ENCODE assay signal across 20 cellular contexts in the genomic region with DNA sequence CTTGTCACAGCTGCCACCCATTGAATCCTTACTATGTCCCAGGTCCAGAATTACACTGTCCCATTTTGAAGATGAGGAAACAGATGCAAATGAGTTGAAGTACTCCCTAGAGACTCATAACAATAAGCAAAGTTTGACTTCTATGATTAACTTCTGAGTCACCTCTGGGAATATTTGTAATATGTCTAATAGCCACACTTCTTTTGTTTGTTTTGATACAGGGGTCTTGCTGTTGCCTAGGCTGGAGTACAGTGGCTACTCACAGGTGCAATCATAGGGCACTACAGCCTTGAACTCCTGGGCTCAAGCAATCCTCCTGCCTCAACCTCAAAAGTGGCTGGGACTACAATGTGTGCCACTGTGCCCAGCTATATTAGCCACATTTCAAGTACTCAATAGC. TPM values are rescaled to one million over a fixed set of nuclear protein-coding genes. Genes with fewer than 3 reads are reported as not detected.
A peak's percentile ranks its signal among the peaks of the same experiment; 100 is the strongest.
DNase-seq lines count a peak whose midpoint lies in the region; ATAC-seq, FAIRE-seq and TF ChIP-seq lines count a peak whose summit lies in the region.
"Had no signal": no experiment of that assay in that cellular context is flagged by ENCODE, and none has a peak within 500 bp of the region (broad histone marks: within the 10 kb centered on the region; RNA-seq: fewer than 3 reads in every experiment).

No MANE protein-coding gene starts in this region.

- H3K27me3 ChIP-seq in bronchial epithelial cell (ENCODE audit: control insufficient read depth, insufficient read depth, low read length) = no peaks in the 10 kb centered on the region
- H3K27me3 ChIP-seq: dorsolateral prefrontal cortex, hepatocyte, neural progenitor cell, testis had no signal

- no peak for ATAC-seq in GM19023 (IDR thresholded peaks at IDR 0.05; ENCODE audit: unreplicated experiment)

- TF ChIP-seq CTCF in bronchial epithelial cell (IDR thresholded peaks at IDR 0.05; ENCODE audit: insufficient read depth, low read length, severe bottlenecking) = no peak

- H3K4me3 ChIP-seq in bronchial epithelial cell (ENCODE audit: low read depth, low read length) = no peak overlapping the region
- H3K4me3 ChIP-seq: dorsolateral prefrontal cortex, hepatocyte, neural progenitor cell, testis had no signal

- DNase-seq in EH (ENCODE audit: low read depth) = peak; percentile 64
- peak; percentile 94 for DNase-seq in M059J (ENCODE audit: low read depth)
- peak; percentile 95 for DNase-seq in bronchial epithelial cell (ENCODE audit: low read depth)
- DNase-seq in kidney tubule cell (ENCODE audit: low spot score) = peak; percentile 93
- no peak for DNase-seq in GF-D8 (lab: John Stamatoyannopoulos, UW)
- DNase-seq in activated CD4-positive, alpha-beta T cell treated with anti-CD3 and anti-CD28 coated beads, Interleukin-2, amount 50 U/mL, for 4 hours = no peak
- DNase-seq: activated CD4-positive, alpha-beta T cell treated with anti-CD3 and anti-CD28 coated beads, Interleukin-2, amount 50 U/mL, for 48 hours; activated naive CD4-positive, alpha-beta T cell treated with anti-CD3 and anti-CD28 coated beads, Interleukin-2, amount 50 U/mL, for 16 hours; activated T-cell treated with anti-CD3 and anti-CD28 coated beads, Interleukin-2, amount 50 U/mL, for 1 hour; C1 segment of cervical spinal cord; dorsolateral prefrontal cortex; NCI-H2081; NCI-H526; stimulated activated CD4-positive, alpha-beta T cell treated with anti-CD3 and anti-CD28 coated beads, Interleukin-12 subunit alpha, Interleukin-12 subunit beta, amount 100 ng/mL, for 4 hours; testis had no signal

- FAIRE-seq in bronchial epithelial cell (lab: Jason Lieb, UNC) = no peak

- H3K36me3 ChIP-seq in bronchial epithelial cell (ENCODE audit: control insufficient read depth, insufficient read depth, low read length) = no peaks in the 10 kb centered on the region
- H3K36me3 ChIP-seq: neural progenitor cell had no signal

RNA-seq across cellular contexts. Expression of gene SOX12, which starts 11.4 kb away (rescaled TPM):
- 5.1 and 16.5 TPM in 2 replicates for total RNA-seq in M059J (2014; rRNA removed; shearing (Covaris generic))
- total RNA-seq in bronchial epithelial cell = 0.90 and 3.4 TPM in 2 replicates

RNA-seq across cellular contexts. Expression of gene ZCCHC3, which starts 16.6 kb away (rescaled TPM):
- 12.7 and 16.9 TPM in 2 replicates for total RNA-seq in M059J (2014; rRNA removed; shearing (Covaris generic))
- 9.7 and 11.1 TPM in 2 replicates for total RNA-seq in bronchial epithelial cell

RNA-seq across cellular contexts. Expression of gene C20orf96, which starts 23.4 kb away (rescaled TPM):
- total RNA-seq in M059J (2014; rRNA removed; shearing (Covaris generic)) = 0.91 and 2.2 TPM in 2 replicates
- total RNA-seq in bronchial epithelial cell = 0.64 and 0.79 TPM in 2 replicates

RNA-seq across cellular contexts. Expression of gene NRSN2, which starts 33.0 kb away (rescaled TPM):
- total RNA-seq in M059J (2014; rRNA removed; shearing (Covaris generic)) = 102 and 149 TPM in 2 replicates
- 2.1 and 4.4 TPM in 2 replicates for total RNA-seq in bronchial epithelial cell

RNA-seq across cellular contexts. Expression of gene DEFB132, which starts 56.4 kb away (rescaled TPM):
- 0.05 TPM in 1 of 2 replicates, not detected in the other for total RNA-seq in M059J (2014; rRNA removed; shearing (Covaris generic))
- total RNA-seq in bronchial epithelial cell = not detected in 2 replicates
- total RNA-seq: dorsolateral prefrontal cortex, hepatocyte, mesothelial cell of epicardium, OCI-LY7, testis had no signal

Comparison
In these comparisons a context has a peak if more than half of its experiments do, and no peak if none do; other contexts are left out.
1. DNase-seq: peak in EH (single experiment), M059J (single experiment), bronchial epithelial cell (single experiment) and kidney tubule cell (single experiment); none in GF-D8 (single experiment) and activated CD4-positive, alpha-beta T cell treated with anti-CD3 and anti-CD28 coated beads, Interleukin-2, amount 50 U/mL, for 4 hours (0 of 2).